Comparison of ENCODE assay signal across 22 cellular contexts in the genomic region with DNA sequence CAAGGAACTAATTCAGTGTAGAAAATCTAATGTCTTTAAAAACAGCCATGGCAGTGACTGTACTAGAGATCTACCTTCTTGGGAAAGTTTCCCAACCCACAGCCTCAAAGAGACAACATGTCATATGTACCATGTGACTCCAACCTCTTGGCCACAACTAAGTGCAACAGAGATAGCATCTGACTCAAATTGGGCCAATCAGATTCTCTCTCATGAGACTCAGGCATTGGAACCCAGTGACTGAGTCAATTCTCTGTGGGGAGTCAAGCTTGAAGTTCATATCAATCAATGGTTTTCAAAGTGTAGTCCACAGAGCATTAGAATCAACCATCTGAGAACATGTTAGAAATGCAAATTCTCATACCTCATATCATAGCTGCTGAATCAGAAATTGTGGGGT.
DNase-seq lines count a peak whose midpoint lies in the region; ATAC-seq and TF ChIP-seq lines count a peak whose summit lies in the region.
"Had no signal": no experiment of that assay in that cellular context is flagged by ENCODE, and none has a peak within 500 bp of the region (broad histone marks: within the 10 kb centered on the region; RNA-seq: fewer than 3 reads in every experiment).

No MANE protein-coding gene starts in this region.

- H3K27me3 Mint-ChIP-seq in activated CD8-positive, alpha-beta T cell treated with anti-CD3 and anti-CD28 coated beads, Interleukin-2, amount 10 ng/mL, durations not matched to agents 7 days and 5 days (ENCODE audit: low read depth): no peaks in the 10 kb centered on the region
- H3K27me3 Mint-ChIP-seq: CD4-positive, CD25-positive, alpha-beta regulatory T cell had no signal

- intact Hi-C loops in lower leg skin (cut with DNase I; ENCODE audit: low total_unique reads): no loop called here

- no peaks in the 10 kb centered on the region for H3K36me3 Mint-ChIP-seq in activated naive CD4-positive, alpha-beta T cell treated with anti-CD3 and anti-CD28 coated beads, Interleukin-2, amount 50 U/mL, for 72 hours
- H3K36me3 Mint-ChIP-seq in activated CD8-positive, alpha-beta T cell treated with anti-CD3 and anti-CD28 coated beads, Interleukin-2, amount 10 ng/mL, durations not matched to agents 7 days and 5 days (ENCODE audit: low read depth): no peaks in the 10 kb centered on the region
- H3K36me3 Mint-ChIP-seq: CD4-positive, CD25-positive, alpha-beta regulatory T cell had no signal

- H3K4me3 Mint-ChIP-seq in activated CD8-positive, alpha-beta T cell treated with anti-CD3 and anti-CD28 coated beads, Interleukin-2, amount 10 ng/mL, durations not matched to agents 7 days and 5 days: no peak overlapping the region
- H3K4me3 Mint-ChIP-seq: CD4-positive, CD25-positive, alpha-beta regulatory T cell had no signal

- no peak for DNase-seq in activated naive CD4-positive, alpha-beta T cell treated with anti-CD3 and anti-CD28 coated beads, Interleukin-2, amount 50 U/mL, for 72 hours (ENCODE audit: low spot score in 2 of 2)
- no peak for DNase-seq in activated naive CD4-positive, alpha-beta T cell treated with anti-CD3 and anti-CD28 coated beads, Interleukin-2, amount 50 U/mL, for 16 hours
- DNase-seq in epithelial cell of proximal tubule (ENCODE audit: low read depth) (peak; percentile 1), lower leg skin (ENCODE audit: low spot score in 2 of 2) (no peak), NCI-H1694 treated with DMSO at 0.1 percent for 48 hours (lab: John Stamatoyannopoulos, UW) (no peak)
- DNase-seq in activated CD8-positive, alpha-beta T cell treated with anti-CD3 and anti-CD28 coated beads, Interleukin-2, amount 10 ng/mL, durations not matched to agents 7 days and 5 days: no peak
- DNase-seq: CD4-positive, CD25-positive, alpha-beta regulatory T cell; GOT3; Karpas-422; NCI-H1092; NCI-H1417 treated with DMSO at 0.1 percent for 48 hours; NCI-H187; NCI-H2081 treated with DMSO at 0.1 percent for 48 hours; NCI-H2171; NCI-H226; NCI-H510A; NCI-H69; SHP77 had no signal

- POLR2A ChIA-PET in activated CD8-positive, alpha-beta T cell treated with anti-CD3 and anti-CD28 coated beads, Interleukin-2, amount 10 ng/mL, durations not matched to agents 7 days and 5 days (lab: Charles Lee): no interaction called here

- H3K4me1 Mint-ChIP-seq in activated CD8-positive, alpha-beta T cell treated with anti-CD3 and anti-CD28 coated beads, Interleukin-2, amount 10 ng/mL, durations not matched to agents 7 days and 5 days (ENCODE audit: low read depth): no peaks in the 10 kb centered on the region
- H3K4me1 Mint-ChIP-seq: CD4-positive, CD25-positive, alpha-beta regulatory T cell had no signal

- no peaks in the 10 kb centered on the region for H3K9me3 Mint-ChIP-seq in activated naive CD4-positive, alpha-beta T cell treated with anti-CD3 and anti-CD28 coated beads, Interleukin-2, amount 50 U/mL, for 72 hours
- H3K9me3 Mint-ChIP-seq in activated CD8-positive, alpha-beta T cell treated with anti-CD3 and anti-CD28 coated beads, Interleukin-2, amount 10 ng/mL, durations not matched to agents 7 days and 5 days (ENCODE audit: insufficient read depth): no peaks in the 10 kb centered on the region
- H3K9me3 Mint-ChIP-seq: CD4-positive, CD25-positive, alpha-beta regulatory T cell had no signal

- CTCF ChIA-PET in activated CD8-positive, alpha-beta T cell treated with anti-CD3 and anti-CD28 coated beads, Interleukin-2, amount 10 ng/mL, durations not matched to agents 7 days and 5 days (lab: Charles Lee): interaction anchor here (1.3 kb wide), 1 partner anchor 10 kb away, joined by 3 read pairs; no protein-coding TSS in a partner anchor

- H3K4me3 ChIP-seq in epithelial cell of proximal tubule (ENCODE audit: low read depth, low read length) (no peak overlapping the region), lower leg skin (ENCODE audit: low read depth, poor library complexity, severe bottlenecking) (no peak overlapping the region)
- H3K4me3 ChIP-seq: BLaER1 had no signal

- TF ChIP-seq CTCF in epithelial cell of proximal tubule (conservative IDR thresholded peaks at IDR 0.05; ENCODE audit: low read depth, low read length): no peak
- TF ChIP-seq CTCF in lower leg skin (IDR thresholded peaks at IDR 0.05): no peak

- ATAC-seq in activated naive CD4-positive, alpha-beta T cell treated with anti-CD3 and anti-CD28 coated beads, Interleukin-2, amount 50 U/mL, for 72 hours: peak; percentile 51 to 59
- peak; percentile 79 for ATAC-seq in HG02610 (IDR thresholded peaks at IDR 0.05; ENCODE audit: unreplicated experiment)
- ATAC-seq in activated CD8-positive, alpha-beta T cell treated with anti-CD3 and anti-CD28 coated beads, Interleukin-2, amount 10 ng/mL, durations not matched to agents 7 days and 5 days: no peak
- ATAC-seq: HCT116, Panc1 had no signal

- TF ChIP-seq POLR2A in lower leg skin (IDR thresholded peaks at IDR 0.05): no peak

- no peak overlapping the region for H3K27ac Mint-ChIP-seq in activated naive CD4-positive, alpha-beta T cell treated with anti-CD3 and anti-CD28 coated beads, Interleukin-2, amount 50 U/mL, for 72 hours
- H3K27ac Mint-ChIP-seq in activated CD8-positive, alpha-beta T cell treated with anti-CD3 and anti-CD28 coated beads, Interleukin-2, amount 10 ng/mL, durations not matched to agents 7 days and 5 days: no peak overlapping the region
- H3K27ac Mint-ChIP-seq: CD4-positive, CD25-positive, alpha-beta regulatory T cell had no signal
